In the genomic region with DNA sequence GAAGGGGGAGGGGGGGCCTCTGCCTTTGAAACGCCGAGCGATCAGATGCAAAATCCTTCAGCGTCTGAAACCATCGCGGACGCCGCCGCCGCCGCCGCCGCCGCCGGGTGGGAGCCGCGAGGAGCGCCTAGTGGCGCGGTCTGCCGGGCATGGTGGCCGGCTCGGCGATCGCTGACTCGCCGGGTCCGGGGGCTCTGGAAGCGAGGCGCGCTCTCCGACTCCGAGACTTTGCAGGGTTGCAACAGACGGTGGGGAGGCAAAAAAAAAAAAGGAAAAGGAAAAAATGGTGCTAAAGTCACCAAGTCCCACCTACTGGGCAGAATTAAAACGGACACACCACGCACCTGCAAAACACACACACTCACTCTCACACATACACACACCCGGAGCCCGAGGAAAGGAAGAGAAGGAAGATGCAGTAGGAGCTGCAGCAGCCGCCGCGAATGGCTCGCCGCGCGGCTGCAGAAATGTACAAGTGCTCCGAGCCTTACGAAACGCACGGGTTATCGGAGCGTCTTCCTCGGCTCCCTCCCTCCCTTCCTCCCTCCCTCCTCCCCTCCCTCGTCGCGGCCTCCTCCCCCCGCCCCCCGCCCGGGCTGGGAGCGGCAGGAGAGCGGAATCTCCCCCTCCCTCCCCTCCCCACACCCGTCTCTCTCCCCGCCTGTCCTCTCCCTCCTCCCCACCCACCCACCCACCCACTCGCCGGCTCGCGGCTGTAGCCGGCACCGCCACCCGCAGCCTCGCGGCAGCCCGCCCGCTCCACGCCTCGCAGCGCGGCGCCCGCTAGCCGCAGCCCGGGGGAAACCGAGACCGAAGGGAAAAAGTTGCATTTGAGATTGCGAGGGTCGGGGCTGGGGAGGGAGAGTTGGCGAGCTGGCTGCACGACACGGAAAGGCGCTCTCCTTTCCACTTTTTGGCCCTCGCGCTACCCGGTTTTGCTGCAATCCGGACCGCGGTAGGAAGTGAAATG, we compare ENCODE assay signal across 8 cellular contexts. TPM values are rescaled to one million over a fixed set of nuclear protein-coding genes. Genes with fewer than 3 reads are reported as not detected.
DNase-seq lines count a peak whose midpoint lies in the region; ATAC-seq, FAIRE-seq and TF ChIP-seq lines count a peak whose summit lies in the region.

A gene (minus strand): TSS at position 479 of the 970 bp plus-strand sequence. CDS start 586 bp downstream, outside the sequence.

- H3K4me2 ChIP-seq in DND-41 (ENCODE audit: insufficient read depth, low read length), result no peak within 1 kb of the TSS

- no peak within 1 kb of the TSS for H2AFZ ChIP-seq in DND-41 (ENCODE audit: low read depth, low read length)

- DNase-seq in DND-41 (peak; percentile 15), NCI-H1417 (lab: John Stamatoyannopoulos, UW) (peak in 2 of 3 experiments; percentile 71 to 82), cerebellum (ENCODE audit: low spot score) (peak; percentile 80), upper lobe of right lung (peak; percentile 51), RCC 7860 (ENCODE audit: low spot score) (no peak), NCI-H774 (lab: John Stamatoyannopoulos, UW) (no peak)

- peak; percentile 40; the same call in 2 of the 3 replicates for ATAC-seq in DND-41 (ENCODE audit: insufficient read depth, low read depth)
- no peak for ATAC-seq in upper lobe of right lung
- ATAC-seq in GM19328 (IDR thresholded peaks at IDR 0.05; ENCODE audit: unreplicated experiment), result no peak

- H3K9ac ChIP-seq in DND-41 (ENCODE audit: low read depth, low read length), result no peak within 1 kb of the TSS

- H3K27me3 ChIP-seq in DND-41 (ENCODE audit: insufficient read depth, low read length, poor library complexity) (no peaks in the 10 kb centered on the region), upper lobe of right lung (peaks cover 41% of the 10 kb centered on the region)

- no peak within 1 kb of the TSS for H3K4me3 ChIP-seq in DND-41 (ENCODE audit: low read depth in 1 of 2, low read length in 2 of 2)
- peak within 1 kb of the TSS; percentile 47 for H3K4me3 ChIP-seq in mesodermal cell (ENCODE audit: extremely low read depth, insufficient read depth, low read length, poor library complexity, severe bottlenecking)
- peak within 1 kb of the TSS; percentile 39 for H3K4me3 ChIP-seq in upper lobe of right lung

- H3K27ac ChIP-seq in DND-41 (ENCODE audit: low read length) (no peak within 1 kb of the TSS), mesodermal cell (ENCODE audit: low read depth, low read length, severe bottlenecking) (no peak within 1 kb of the TSS), upper lobe of right lung (peak within 1 kb of the TSS; percentile 6)

- H3K9me3 ChIP-seq in DND-41 (ENCODE audit: insufficient read depth, low read length, severe bottlenecking), result no peaks in the 10 kb centered on the region
- H3K9me3 ChIP-seq in mesodermal cell (ENCODE audit: control insufficient read depth, low read length), result no peaks in the 10 kb centered on the region
- no peaks in the 10 kb centered on the region for H3K9me3 ChIP-seq in upper lobe of right lung

- H3K4me1 ChIP-seq in DND-41 (ENCODE audit: insufficient read depth, low read length) (no peaks in the 10 kb centered on the region), mesodermal cell (ENCODE audit: control insufficient read depth, insufficient read depth, low read length, poor library complexity, severe bottlenecking) (peaks cover 5% of the 10 kb centered on the region), upper lobe of right lung (peaks cover 8% of the 10 kb centered on the region)

- H3K79me2 ChIP-seq in DND-41 (ENCODE audit: insufficient read depth, low read length), result no peaks in the 10 kb centered on the region

- FAIRE-seq in RCC 7860 (lab: Jason Lieb, UNC), result no peak

- no peak for TF ChIP-seq CTCF in DND-41 (IDR thresholded peaks at IDR 0.05; ENCODE audit: borderline replicate concordance, extremely low read depth, low read length, poor library complexity, severe bottlenecking)
- TF ChIP-seq CTCF in upper lobe of right lung (IDR thresholded peaks at IDR 0.05), result no peak

- H4K20me1 ChIP-seq in DND-41 (ENCODE audit: insufficient read depth, low read length), result no peaks in the 10 kb centered on the region

- H3K36me3 ChIP-seq in DND-41 (ENCODE audit: insufficient read depth, low read length) (no peaks in the 10 kb centered on the region), mesodermal cell (ENCODE audit: control insufficient read depth, insufficient read depth, low read length) (peaks cover 4% of the 10 kb centered on the region), upper lobe of right lung (no peaks in the 10 kb centered on the region)

- 0 to 1% methylated on average over 39 to 48 of the region's 95 CpGs for WGBS in mesodermal cell (ENCODE audit: insufficient coverage in 2 of 2), 2 experiments

- intact Hi-C loops in upper lobe of right lung (cut with DNase I), result no loop called here

RNA-seq across cellular contexts. Expression of the gene that starts here (rescaled TPM):
- total RNA-seq in cerebellum (91.4 TPM), upper lobe of right lung (2.8 TPM)
- polyA plus RNA-seq in mesodermal cell (2013, experiment 1 of 2), result 11.6 TPM
- 12.7 TPM for polyA plus RNA-seq in mesodermal cell (2013, experiment 2 of 2)

Comparison
In these comparisons a context has a peak if more than half of its experiments do, and no peak if none do; other contexts are left out.
1. RNA of the gene that starts here (total RNA-seq): 91.4 TPM in cerebellum (single experiment); 2.8 TPM in upper lobe of right lung (single experiment); every median in the first group is over 10 times any median in the second.
2. DNase-seq: peak in DND-41 (single experiment), NCI-H1417 (2 of 3), cerebellum (single experiment) and upper lobe of right lung (single experiment); none in RCC 7860 (single experiment) and NCI-H774 (single experiment).
3. H3K4me3 ChIP-seq: peak in mesodermal cell (single experiment) and upper lobe of right lung (single experiment); none in DND-41 (0 of 2).